Comparison of ENCODE assay signal across 10 cellular contexts in the genomic region with DNA sequence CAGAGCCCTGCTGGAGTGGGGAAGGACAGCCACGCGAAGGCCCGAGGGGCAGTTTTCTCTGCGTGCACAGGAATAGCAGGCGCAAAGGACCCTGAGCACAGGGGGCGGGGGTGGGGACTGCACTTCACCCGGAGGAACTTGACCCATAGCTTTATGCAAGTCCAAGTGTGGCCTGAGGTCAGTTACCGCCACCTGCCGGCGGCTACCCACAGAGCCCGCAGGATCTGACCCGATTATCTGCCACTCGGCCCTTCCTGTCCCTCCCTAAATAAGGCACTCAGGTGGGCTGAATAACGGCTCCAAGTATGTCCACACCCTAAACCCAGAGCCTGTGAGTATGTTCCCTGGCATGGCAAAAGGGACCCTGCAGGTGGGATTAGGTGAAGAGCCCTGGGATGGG.
A peak's percentile ranks its signal among the peaks of the same experiment; 100 is the strongest.
DNase-seq lines count a peak whose midpoint lies in the region; ATAC-seq and TF ChIP-seq lines count a peak whose summit lies in the region.
"Had no signal": no experiment of that assay in that cellular context is flagged by ENCODE, and none has a peak within 500 bp of the region (broad histone marks: within the 10 kb centered on the region; RNA-seq: fewer than 3 reads in every experiment).

No MANE protein-coding gene starts in this region.

- H3K36me3 ChIP-seq in suprapubic skin = no peaks in the 10 kb centered on the region

- TF ChIP-seq EP300 in suprapubic skin (IDR thresholded peaks at IDR 0.05) = no peak

- H3K9me3 ChIP-seq in suprapubic skin = no peaks in the 10 kb centered on the region

- no peak for ATAC-seq in activated CD8-positive, alpha-beta T cell treated with anti-CD3 and anti-CD28 coated beads for 36 hours
- no peak for ATAC-seq in activated CD8-positive, alpha-beta T cell treated with anti-CD3 and anti-CD28 coated beads, Interleukin-2, amount 10 ng/mL, durations not matched to agents 7 days and 5 days
- no peak for ATAC-seq in GM18498 (IDR thresholded peaks at IDR 0.05; ENCODE audit: unreplicated experiment)
- no peak for ATAC-seq in foreskin keratinocyte
- ATAC-seq in HG02884 (IDR thresholded peaks at IDR 0.05; ENCODE audit: unreplicated experiment) = no peak

- CTCF ChIA-PET in activated CD8-positive, alpha-beta T cell treated with anti-CD3 and anti-CD28 coated beads for 36 hours (lab: Charles Lee) = no interaction called here
- CTCF ChIA-PET in activated CD8-positive, alpha-beta T cell treated with anti-CD3 and anti-CD28 coated beads, Interleukin-2, amount 10 ng/mL, durations not matched to agents 7 days and 5 days (lab: Charles Lee) = interaction anchor here (1.0 kb wide), 1 partner anchor 285 kb away, joined by 3 read pairs; no protein-coding TSS in a partner anchor

- H3K36me3 Mint-ChIP-seq in activated CD8-positive, alpha-beta T cell treated with anti-CD3 and anti-CD28 coated beads for 36 hours (ENCODE audit: low read depth) = no peaks in the 10 kb centered on the region
- no peaks in the 10 kb centered on the region for H3K36me3 Mint-ChIP-seq in activated CD8-positive, alpha-beta T cell treated with anti-CD3 and anti-CD28 coated beads, Interleukin-2, amount 10 ng/mL, durations not matched to agents 7 days and 5 days (ENCODE audit: low read depth)

- no peak for TF ChIP-seq POLR2A in suprapubic skin (IDR thresholded peaks at IDR 0.05)

- no peak overlapping the region for H3K27ac Mint-ChIP-seq in activated CD8-positive, alpha-beta T cell treated with anti-CD3 and anti-CD28 coated beads for 36 hours
- H3K27ac Mint-ChIP-seq in activated CD8-positive, alpha-beta T cell treated with anti-CD3 and anti-CD28 coated beads, Interleukin-2, amount 10 ng/mL, durations not matched to agents 7 days and 5 days = no peak overlapping the region

- no peaks in the 10 kb centered on the region for H3K4me1 ChIP-seq in suprapubic skin
- H3K4me1 ChIP-seq in foreskin keratinocyte = no peaks in the 10 kb centered on the region

- intact Hi-C loops in activated CD8-positive, alpha-beta T cell treated with anti-CD3 and anti-CD28 coated beads for 36 hours (cut with micrococcal nuclease) = no loop called here

- TF ChIP-seq CTCF in activated CD8-positive, alpha-beta T cell treated with anti-CD3 and anti-CD28 coated beads for 36 hours (IDR thresholded peaks at IDR 0.05) = no peak
- TF ChIP-seq CTCF in VCaP (conservative IDR thresholded peaks at IDR 0.05) (peak; percentile 97), suprapubic skin (IDR thresholded peaks at IDR 0.05) (no peak), foreskin keratinocyte (conservative IDR thresholded peaks at IDR 0.05) (no peak)

- no peak overlapping the region for H3K4me3 Mint-ChIP-seq in activated CD8-positive, alpha-beta T cell treated with anti-CD3 and anti-CD28 coated beads for 36 hours
- no peak overlapping the region for H3K4me3 Mint-ChIP-seq in activated CD8-positive, alpha-beta T cell treated with anti-CD3 and anti-CD28 coated beads, Interleukin-2, amount 10 ng/mL, durations not matched to agents 7 days and 5 days

- peaks cover 5% of the 10 kb centered on the region for H3K9me3 Mint-ChIP-seq in activated CD8-positive, alpha-beta T cell treated with anti-CD3 and anti-CD28 coated beads for 36 hours
- peaks cover 5% of the 10 kb centered on the region for H3K9me3 Mint-ChIP-seq in activated CD8-positive, alpha-beta T cell treated with anti-CD3 and anti-CD28 coated beads, Interleukin-2, amount 10 ng/mL, durations not matched to agents 7 days and 5 days (ENCODE audit: insufficient read depth)

- DNase-seq in activated CD8-positive, alpha-beta T cell treated with anti-CD3 and anti-CD28 coated beads for 36 hours = peak; percentile 8
- no peak for DNase-seq in activated CD8-positive, alpha-beta T cell treated with anti-CD3 and anti-CD28 coated beads, Interleukin-2, amount 10 ng/mL, durations not matched to agents 7 days and 5 days
- peak; percentile 54 for DNase-seq in iPS DF 19.7 (ENCODE audit: low read depth, low spot score)
- peak; percentile 51 to 67 for DNase-seq in suprapubic skin (ENCODE audit: low spot score in 2 of 2)
- no peak for DNase-seq in foreskin keratinocyte
- DNase-seq: amniotic stem cell, NCI-H524 treated with DMSO at 0.1 percent for 48 hours had no signal

- no peaks in the 10 kb centered on the region for H3K27me3 Mint-ChIP-seq in activated CD8-positive, alpha-beta T cell treated with anti-CD3 and anti-CD28 coated beads for 36 hours
- H3K27me3 Mint-ChIP-seq in activated CD8-positive, alpha-beta T cell treated with anti-CD3 and anti-CD28 coated beads, Interleukin-2, amount 10 ng/mL, durations not matched to agents 7 days and 5 days (ENCODE audit: low read depth) = no peaks in the 10 kb centered on the region

- WGBS in suprapubic skin = 28% methylated on average over 11 of the region's 14 CpGs

- no peaks in the 10 kb centered on the region for H3K4me1 Mint-ChIP-seq in activated CD8-positive, alpha-beta T cell treated with anti-CD3 and anti-CD28 coated beads for 36 hours (ENCODE audit: low read depth)
- no peaks in the 10 kb centered on the region for H3K4me1 Mint-ChIP-seq in activated CD8-positive, alpha-beta T cell treated with anti-CD3 and anti-CD28 coated beads, Interleukin-2, amount 10 ng/mL, durations not matched to agents 7 days and 5 days (ENCODE audit: low read depth)

- H3K27ac ChIP-seq in VCaP (no peak overlapping the region), suprapubic skin (no peak overlapping the region), foreskin keratinocyte (no peak overlapping the region)

- POLR2A ChIA-PET in activated CD8-positive, alpha-beta T cell treated with anti-CD3 and anti-CD28 coated beads for 36 hours (lab: Charles Lee) = no interaction called here
- POLR2A ChIA-PET in activated CD8-positive, alpha-beta T cell treated with anti-CD3 and anti-CD28 coated beads, Interleukin-2, amount 10 ng/mL, durations not matched to agents 7 days and 5 days (lab: Charles Lee) = no interaction called here

- no peak overlapping the region for H3K4me3 ChIP-seq in suprapubic skin

- H3K27me3 ChIP-seq in suprapubic skin = peaks cover 9% of the 10 kb centered on the region
- H3K27me3 ChIP-seq in foreskin keratinocyte = no peaks in the 10 kb centered on the region

Comparison
In these comparisons a context has a peak if more than half of its experiments do, and no peak if none do; other contexts are left out.
1. DNase-seq: peak in activated CD8-positive, alpha-beta T cell treated with anti-CD3 and anti-CD28 coated beads for 36 hours (single experiment), iPS DF 19.7 (single experiment) and suprapubic skin (2 of 2); none in activated CD8-positive, alpha-beta T cell treated with anti-CD3 and anti-CD28 coated beads, Interleukin-2, amount 10 ng/mL, durations not matched to agents 7 days and 5 days (single experiment) and foreskin keratinocyte (0 of 2).